8 cellular contexts compared by ENCODE assay signal in the genomic region with DNA sequence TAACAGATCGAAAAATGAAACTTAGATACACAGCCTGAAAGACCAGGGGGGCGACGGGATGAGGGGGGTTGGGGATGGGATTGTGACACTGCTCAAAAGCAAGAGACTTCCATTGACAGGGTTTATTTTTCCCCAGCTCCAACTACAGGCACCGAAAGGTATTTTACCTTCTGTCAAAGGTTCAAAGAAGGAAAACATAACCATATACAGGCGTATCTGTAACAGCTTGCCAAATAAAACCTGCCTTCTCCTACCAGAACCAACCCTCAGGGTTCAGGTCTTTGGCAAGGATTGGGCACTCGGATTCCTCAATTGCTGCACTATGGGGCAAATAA. TPM values are rescaled to one million over a fixed set of nuclear protein-coding genes. Genes with fewer than 3 reads are reported as not detected.
A peak's percentile ranks its signal among the peaks of the same experiment; 100 is the strongest.
DNase-seq lines count a peak whose midpoint lies in the region; ATAC-seq, FAIRE-seq and TF ChIP-seq lines count a peak whose summit lies in the region.

No MANE protein-coding gene starts in this region.

- H3K4me1 ChIP-seq in RWPE2 (ENCODE audit: insufficient read depth, poor library complexity, severe bottlenecking), result peaks cover 10% of the 10 kb centered on the region
- H3K4me1 ChIP-seq in small intestine (ENCODE audit: control insufficient read depth in 2 of 2, insufficient read depth in 1 of 2, low read depth in 1 of 2, low read length in 1 of 2), result peaks cover 0 to 2% of the 10 kb centered on the region in 2 donors
- peaks cover 41% of the 10 kb centered on the region for H3K4me1 ChIP-seq in body of pancreas

- TF ChIP-seq POLR2A in body of pancreas (IDR thresholded peaks at IDR 0.05), result no peak

- H3K9me3 ChIP-seq in RWPE2 (ENCODE audit: severe bottlenecking) (no peaks in the 10 kb centered on the region), small intestine (ENCODE audit: control insufficient read depth, low read depth) (no peaks in the 10 kb centered on the region), body of pancreas (no peaks in the 10 kb centered on the region)

- intact Hi-C loops in body of pancreas (cut with DNase I), result no loop called here

- peak; percentile 44 for DNase-seq in NCI-H1694 treated with DMSO at 0.1 percent for 48 hours (lab: John Stamatoyannopoulos, UW)
- DNase-seq in NCI-H1694 (lab: John Stamatoyannopoulos, UW), result no peak
- DNase-seq in RWPE2 (ENCODE audit: low spot score), result no peak
- DNase-seq in small intestine, result no peak
- no peak for DNase-seq in body of pancreas
- DNase-seq in RCC 7860 (ENCODE audit: low spot score), result no peak

- no peak for FAIRE-seq in small intestine (lab: Jason Lieb, UNC)
- FAIRE-seq in RCC 7860 (lab: Jason Lieb, UNC), result no peak

- H3K4me3 ChIP-seq in RWPE2 (ENCODE audit: severe bottlenecking), result peak overlapping the region; percentile 41
- H3K4me3 ChIP-seq in iPS-11a (ENCODE audit: low read depth, low read length), result peak overlapping the region; percentile 86
- peak overlapping the region; percentile 36 to 43 for H3K4me3 ChIP-seq in small intestine (ENCODE audit: low read depth in 1 of 2, low read length in 2 of 2)
- H3K4me3 ChIP-seq in body of pancreas, result peak overlapping the region in 1 of 2 donors; percentile 35

- H3K36me3 ChIP-seq in RWPE2 (ENCODE audit: low read depth) (peaks cover 10% of the 10 kb centered on the region), small intestine (ENCODE audit: control insufficient read depth in 2 of 2, insufficient read depth in 2 of 2, low read length in 2 of 2) (no peaks in the 10 kb centered on the region), body of pancreas (replicated peaks in 1 of 2; ENCODE audit: insufficient read depth in 1 of 2, low read depth in 2 of 2) (no peaks in the 10 kb centered on the region)

- H3K27me3 ChIP-seq in RWPE2 (ENCODE audit: insufficient read depth, poor library complexity, severe bottlenecking), result peaks cover 69% of the 10 kb centered on the region
- peaks cover 4 to 14% of the 10 kb centered on the region in 2 donors for H3K27me3 ChIP-seq in small intestine (ENCODE audit: control insufficient read depth in 2 of 2, insufficient read depth in 2 of 2, low read length in 2 of 2)
- H3K27me3 ChIP-seq in body of pancreas, result peaks cover 0 to 42% of the 10 kb centered on the region in 2 donors

- H3K27ac ChIP-seq in RWPE2 (ENCODE audit: poor library complexity, severe bottlenecking), result peak overlapping the region; percentile 29
- H3K27ac ChIP-seq in small intestine (ENCODE audit: low read depth in 1 of 2, low read length in 1 of 2), result no peak overlapping the region
- no peak overlapping the region for H3K27ac ChIP-seq in body of pancreas

- WGBS in small intestine, 3 donors, result 1 to 2% (median 1%) methylated on average over 6 of the region's 6 CpGs
- WGBS in body of pancreas, 2 donors, result 1 to 2% methylated on average over 6 of the region's 6 CpGs

- TF ChIP-seq CTCF in RWPE2 (IDR thresholded peaks at IDR 0.05; ENCODE audit: poor library complexity, severe bottlenecking) (no peak), body of pancreas (IDR thresholded peaks at IDR 0.05) (no peak)

- ATAC-seq in RWPE2 (ENCODE audit: low read depth) (no peak), body of pancreas (no peak), HG03469 (IDR thresholded peaks at IDR 0.05; ENCODE audit: unreplicated experiment) (no peak)

RNA-seq across cellular contexts. Expression of a gene that starts 1.3 kb away (rescaled TPM):
- 1 to 10 TPM in 1 of 3 donors, under 1 TPM in 1, not detected in 1; 0.27 to 1.1 TPM for polyA plus RNA-seq in small intestine
- under 1 TPM; 0.26 to 0.33 TPM for total RNA-seq in body of pancreas
